Comparison of ENCODE assay signal across 9 cellular contexts in the genomic region with DNA sequence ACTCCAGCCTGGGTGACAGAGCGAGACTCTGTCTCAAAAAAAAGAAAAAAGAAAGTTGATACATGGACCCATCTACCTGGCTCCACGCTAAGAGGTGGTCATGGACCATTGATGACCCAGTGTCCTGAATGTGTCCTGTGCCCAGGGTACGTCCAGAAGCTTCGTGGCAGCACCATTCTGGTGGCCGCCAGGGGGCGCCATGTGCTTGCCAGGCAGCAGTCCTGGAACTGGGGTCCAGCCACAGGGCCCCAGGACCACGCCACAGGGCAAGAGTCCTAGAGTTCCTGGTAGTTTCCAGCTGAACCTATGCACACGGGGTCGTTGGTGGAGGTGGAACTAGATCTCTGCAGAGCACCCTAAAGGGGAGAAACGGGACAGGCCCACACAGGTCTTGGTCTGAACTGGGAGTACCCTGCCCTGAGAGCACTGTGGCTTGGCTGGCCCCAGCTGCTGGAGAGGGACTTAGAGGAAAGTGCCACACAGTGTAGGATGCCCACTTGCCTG. TPM values are rescaled to one million over a fixed set of nuclear protein-coding genes. Genes with fewer than 3 reads are reported as not detected.
DNase-seq lines count a peak whose midpoint lies in the region; ATAC-seq, FAIRE-seq and TF ChIP-seq lines count a peak whose summit lies in the region.
"Had no signal": no experiment of that assay in that cellular context is flagged by ENCODE, and none has a peak within 500 bp of the region (broad histone marks: within the 10 kb centered on the region; RNA-seq: fewer than 3 reads in every experiment).

No MANE protein-coding gene starts in this region.

- WGBS in small intestine, 3 donors: 20 to 30% (median 25%) methylated on average over 10 of the region's 10 CpGs

- H3K4me1 ChIP-seq in HCT116 (ENCODE audit: control insufficient read depth in 1 of 2, insufficient read depth in 2 of 2, low read length in 2 of 2) (peaks cover 0 to 14% of the 10 kb centered on the region in 2 experiments; a peak in 1 of 4 replicates), small intestine (ENCODE audit: control insufficient read depth in 2 of 2, insufficient read depth in 1 of 2, low read depth in 1 of 2, low read length in 1 of 2) (peaks cover 0 to 5% of the 10 kb centered on the region in 2 donors)

- H3K79me2 ChIP-seq in HCT116 (ENCODE audit: insufficient read depth, low read length): no peaks in the 10 kb centered on the region

- H3K36me3 ChIP-seq in HCT116 (ENCODE audit: control insufficient read depth in 1 of 2, insufficient read depth in 2 of 2, low read length in 2 of 2) (no peaks in the 10 kb centered on the region), small intestine (ENCODE audit: control insufficient read depth in 2 of 2, insufficient read depth in 2 of 2, low read length in 2 of 2) (no peaks in the 10 kb centered on the region)

- H2AFZ ChIP-seq in HCT116 (ENCODE audit: low read depth, low read length, poor library complexity, severe bottlenecking): no peak overlapping the region

- peak; percentile 95 for TF ChIP-seq RAD21 in HCT116 (IDR thresholded peaks at IDR 0.05; ENCODE audit: low read depth)

- no peak overlapping the region for H3K4me2 ChIP-seq in HCT116 (ENCODE audit: low read length)

- ATAC-seq in HCT116 (peak; percentile 99), HG02981 (IDR thresholded peaks at IDR 0.05; ENCODE audit: unreplicated experiment) (no peak), GM21529 (IDR thresholded peaks at IDR 0.05; ENCODE audit: unreplicated experiment) (no peak)

- no peaks in the 10 kb centered on the region for H4K20me1 ChIP-seq in HCT116 (ENCODE audit: insufficient read depth)

- RAD21 ChIA-PET in HCT116 (lab: Charles Lee; ENCODE audit: low non-redundant PET in 1 of 2, low total read pairs in 2 of 2, uncharacterized antibody in 2 of 2, unreplicated experiment in 2 of 2): no interaction called here

- no peak for TF ChIP-seq POLR2A in HCT116 (IDR thresholded peaks at IDR 0.05; ENCODE audit: borderline replicate concordance, extremely low read depth, insufficient read depth, insufficient read length)

- CTCF ChIA-PET in HCT116 (lab: Charles Lee): interaction anchor here (0.7 to 2.2 kb wide), 10 partner anchors 9 to 92 kb away, joined by 3 to 12 read pairs (median 4); no protein-coding TSS in a partner anchor

- no peak overlapping the region for H3K9ac ChIP-seq in HCT116 (ENCODE audit: low read length)

- TF ChIP-seq CTCF in HCT116 (IDR thresholded peaks at IDR 0.05 in 2 of 3, conservative IDR thresholded peaks at IDR 0.05 in 1 of 3; ENCODE audit: borderline replicate concordance in 1 of 3, insufficient read depth in 1 of 3, low read depth in 2 of 3, low read length in 2 of 3): peak; percentile 84 to 94 (median 92); a peak in 5 of 6 replicates

- POLR2A ChIA-PET in HCT116 (lab: Charles Lee): no interaction called here

- DNase-seq in AML-193 (lab: John Stamatoyannopoulos, UW) (peak; percentile 11 to 20), HCT116 (ENCODE audit: low read depth, low spot score) (no peak), T-helper 2 cell (peak; percentile 47 to 62 (median 59)), amniotic epithelial cell (ENCODE audit: low read depth) (peak; percentile 43), hepatic stellate cell (ENCODE audit: low spot score) (peak; percentile 35), small intestine (peak; percentile 53)

- H3K27me3 ChIP-seq in HCT116 (ENCODE audit: insufficient read depth, low read length) (no peaks in the 10 kb centered on the region), small intestine (ENCODE audit: control insufficient read depth in 2 of 2, insufficient read depth in 2 of 2, low read length in 2 of 2) (no peaks in the 10 kb centered on the region)

- H3K4me3 ChIP-seq in HCT116 (replicated peaks in 1 of 2; ENCODE audit: low read depth in 1 of 2, low read length in 2 of 2): no peak overlapping the region
- no peak overlapping the region for H3K4me3 ChIP-seq in small intestine (ENCODE audit: low read depth in 1 of 2, low read length in 2 of 2)
- H3K4me3 ChIP-seq: skin epidermis had no signal

- no peak overlapping the region for H3K27ac ChIP-seq in HCT116 (ENCODE audit: low read depth, low read length)
- H3K27ac ChIP-seq in small intestine (ENCODE audit: low read depth in 1 of 2, low read length in 1 of 2): no peak overlapping the region
- H3K27ac ChIP-seq: skin epidermis had no signal

- no peak for FAIRE-seq in small intestine (lab: Jason Lieb, UNC)

- H3K9me2 ChIP-seq in HCT116 (ENCODE audit: insufficient read depth): no peaks in the 10 kb centered on the region

- intact Hi-C loops in HCT116 (cut with micrococcal nuclease): loop anchor here (1.0 to 5.0 kb wide), 3 partner anchors 60 to 135 kb away; no protein-coding TSS in a partner anchor

- no peaks in the 10 kb centered on the region; a peak in 1 of 4 replicates for H3K9me3 ChIP-seq in HCT116 (ENCODE audit: control insufficient read depth in 1 of 2, insufficient read depth in 1 of 2, low read depth in 1 of 2, low read length in 2 of 2)
- H3K9me3 ChIP-seq in small intestine (ENCODE audit: control insufficient read depth, low read depth): no peaks in the 10 kb centered on the region

- BruUV-seq in HCT116 (replicated peaks; lab: Mats Ljungman, UMichigan): no TSS peak

TF ChIP-seq in HCT116, 20 proteins besides CTCF, POLR2A, EP300 and RAD21:
- TF ChIP-seq FOSL1 (IDR thresholded peaks at IDR 0.05; ENCODE audit: low read depth) (no peak), CBX3 (IDR thresholded peaks at IDR 0.05; ENCODE audit: low read depth) (no peak), EZH2phosphoT487 (IDR thresholded peaks at IDR 0.05; ENCODE audit: borderline replicate concordance) (no peak), ELF1 (IDR thresholded peaks at IDR 0.05; ENCODE audit: borderline replicate concordance, low read depth) (no peak), ZNF274 (IDR thresholded peaks at IDR 0.05; ENCODE audit: low read depth, low read length) (no peak), EZH2 (IDR thresholded peaks at IDR 0.05) (no peak), EGR1 (IDR thresholded peaks at IDR 0.05; ENCODE audit: low read depth) (no peak), CEBPB (IDR thresholded peaks at IDR 0.05; ENCODE audit: low read depth) (no peak), POLR2AphosphoS5 (IDR thresholded peaks at IDR 0.05; ENCODE audit: low read depth, low read length) (no peak), YY1 (IDR thresholded peaks at IDR 0.05; ENCODE audit: extremely low read depth, insufficient replicate concordance, low read depth, low read length) (no peak), SRF (IDR thresholded peaks at IDR 0.05; ENCODE audit: low read depth) (no peak), SIN3A (IDR thresholded peaks at IDR 0.05; ENCODE audit: low read depth) (no peak), TCF7L2 (IDR thresholded peaks at IDR 0.05; ENCODE audit: borderline replicate concordance, extremely low read depth, insufficient read depth, insufficient read length) (no peak), SP1 (IDR thresholded peaks at IDR 0.05; ENCODE audit: low read depth) (no peak)
- TF ChIP-seq, protein P1, sequence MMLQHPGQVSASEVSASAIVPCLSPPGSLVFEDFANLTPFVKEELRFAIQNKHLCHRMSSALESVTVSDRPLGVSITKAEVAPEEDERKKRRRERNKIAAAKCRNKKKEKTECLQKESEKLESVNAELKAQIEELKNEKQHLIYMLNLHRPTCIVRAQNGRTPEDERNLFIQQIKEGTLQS (IDR thresholded peaks at IDR 0.05): no peak
- TF ChIP-seq, protein P2, sequence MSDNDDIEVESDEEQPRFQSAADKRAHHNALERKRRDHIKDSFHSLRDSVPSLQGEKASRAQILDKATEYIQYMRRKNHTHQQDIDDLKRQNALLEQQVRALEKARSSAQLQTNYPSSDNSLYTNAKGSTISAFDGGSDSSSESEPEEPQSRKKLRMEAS (IDR thresholded peaks at IDR 0.05): no peak
- TF ChIP-seq, protein P3, sequence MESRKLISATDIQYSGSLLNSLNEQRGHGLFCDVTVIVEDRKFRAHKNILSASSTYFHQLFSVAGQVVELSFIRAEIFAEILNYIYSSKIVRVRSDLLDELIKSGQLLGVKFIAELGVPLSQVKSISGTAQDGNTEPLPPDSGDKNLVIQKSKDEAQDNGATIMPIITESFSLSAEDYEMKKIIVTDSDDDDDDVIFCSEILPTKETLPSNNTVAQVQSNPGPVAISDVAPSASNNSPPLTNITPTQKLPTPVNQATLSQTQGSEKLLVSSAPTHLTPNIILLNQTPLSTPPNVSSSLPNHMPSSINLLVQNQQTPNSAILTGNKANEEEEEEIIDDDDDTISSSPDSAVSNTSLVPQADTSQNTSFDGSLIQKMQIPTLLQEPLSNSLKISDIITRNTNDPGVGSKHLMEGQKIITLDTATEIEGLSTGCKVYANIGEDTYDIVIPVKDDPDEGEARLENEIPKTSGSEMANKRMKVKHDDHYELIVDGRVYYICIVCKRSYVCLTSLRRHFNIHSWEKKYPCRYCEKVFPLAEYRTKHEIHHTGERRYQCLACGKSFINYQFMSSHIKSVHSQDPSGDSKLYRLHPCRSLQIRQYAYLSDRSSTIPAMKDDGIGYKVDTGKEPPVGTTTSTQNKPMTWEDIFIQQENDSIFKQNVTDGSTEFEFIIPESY (IDR thresholded peaks at IDR 0.05; ENCODE audit: extremely low read depth, insufficient replicate concordance, low read length): no peak

RNA-seq across cellular contexts. Expression of a gene that starts 19.9 kb away (rescaled TPM):
- total RNA-seq in HCT116 (2021; ENCODE audit: unreplicated experiment): 16.4 TPM
- 17.8 and 22.1 TPM in 2 replicates for polyA plus RNA-seq in HCT116 (2012)
- polyA plus RNA-seq in small intestine: 1 to 10 TPM; 1.9 to 4.7 (median 3.6) TPM

RNA-seq across cellular contexts. Expression of a gene that starts 31.9 kb away (rescaled TPM):
- total RNA-seq in HCT116 (2021; ENCODE audit: unreplicated experiment): 4.7 TPM
- 5.5 and 6.0 TPM in 2 replicates for polyA plus RNA-seq in HCT116 (2012)
- polyA plus RNA-seq in small intestine: under 1 TPM in 1 of 3 donors, not detected in 2; 0.01 TPM
